ENCODE assay signal across 16 cellular contexts in genomic region chr3:18370672-18371071, GRCh38. TPM values are rescaled to one million over a fixed set of nuclear protein-coding genes. Genes with fewer than 3 reads are reported as not detected.
A peak's percentile ranks its signal among the peaks of the same experiment; 100 is the strongest.
DNase-seq lines count a peak whose midpoint lies in the region; ATAC-seq and TF ChIP-seq lines count a peak whose summit lies in the region.
"Had no signal": no experiment of that assay in that cellular context is flagged by ENCODE, and none has a peak within 500 bp of the region (broad histone marks: within the 10 kb centered on the region; RNA-seq: fewer than 3 reads in every experiment).

No MANE protein-coding gene starts in this region.

- H3K27me3 Mint-ChIP-seq in T-helper 2 cell treated with Interferon-gamma antibody and Interleukin-4, amounts not matched to agents 5 μg/mL and 100 μg/mL, for 36 hours (ENCODE audit: low read depth) = no peaks in the 10 kb centered on the region
- no peaks in the 10 kb centered on the region for H3K27me3 Mint-ChIP-seq in activated CD4-positive, alpha-beta memory T cell treated with anti-CD3 and anti-CD28 coated beads for 36 hours
- H3K27me3 Mint-ChIP-seq: stimulated activated naive B cell treated with anti-CD40 and anti-IgM and Interleukin-4, amounts not matched to agents 10 μg/mL and 1 μg/mL and 100 μg/mL, for 72 hours had no signal

- no peak for TF ChIP-seq CTCF in GM10248 (IDR thresholded peaks at IDR 0.05; ENCODE audit: control extremely low read depth, extremely low read depth, low read depth, missing control alignments)

- H3K4me1 Mint-ChIP-seq in T-helper 2 cell treated with Interferon-gamma antibody and Interleukin-4, amounts not matched to agents 5 μg/mL and 100 μg/mL, for 36 hours (ENCODE audit: low read depth) = peaks cover 79% of the 10 kb centered on the region
- H3K4me1 Mint-ChIP-seq in activated CD4-positive, alpha-beta memory T cell treated with anti-CD3 and anti-CD28 coated beads for 36 hours (ENCODE audit: low read depth) = peaks cover 63% of the 10 kb centered on the region

- no peaks in the 10 kb centered on the region for H3K9me3 Mint-ChIP-seq in T-helper 2 cell treated with Interferon-gamma antibody and Interleukin-4, amounts not matched to agents 5 μg/mL and 100 μg/mL, for 36 hours
- no peaks in the 10 kb centered on the region for H3K9me3 Mint-ChIP-seq in activated CD4-positive, alpha-beta memory T cell treated with anti-CD3 and anti-CD28 coated beads for 36 hours
- H3K9me3 Mint-ChIP-seq: stimulated activated naive B cell treated with anti-CD40 and anti-IgM and Interleukin-4, amounts not matched to agents 10 μg/mL and 1 μg/mL and 100 μg/mL, for 72 hours had no signal

- CTCF ChIA-PET in activated CD4-positive, alpha-beta memory T cell treated with anti-CD3 and anti-CD28 coated beads for 36 hours (lab: Charles Lee) = no interaction called here
- CTCF ChIA-PET in GM10248 (lab: Yijun Ruan, JAX) = interaction anchor here (2.1 kb wide), 1 partner anchor 11 kb away, joined by 5 read pairs; no protein-coding TSS in a partner anchor

- POLR2A ChIA-PET in activated CD4-positive, alpha-beta memory T cell treated with anti-CD3 and anti-CD28 coated beads for 36 hours (lab: Charles Lee) = no interaction called here
- POLR2A ChIA-PET in GM10248 (lab: Yijun Ruan, JAX) = no interaction called here

- intact Hi-C loops in activated CD4-positive, alpha-beta memory T cell treated with anti-CD3 and anti-CD28 coated beads for 36 hours (cut with micrococcal nuclease) = no loop called here

- peaks cover 81% of the 10 kb centered on the region for H3K36me3 Mint-ChIP-seq in T-helper 2 cell treated with Interferon-gamma antibody and Interleukin-4, amounts not matched to agents 5 μg/mL and 100 μg/mL, for 36 hours (ENCODE audit: low read depth)
- peaks cover 84% of the 10 kb centered on the region for H3K36me3 Mint-ChIP-seq in activated CD4-positive, alpha-beta memory T cell treated with anti-CD3 and anti-CD28 coated beads for 36 hours

- DNase-seq in T-helper 2 cell treated with Interferon-gamma antibody and Interleukin-4, amounts not matched to agents 5 μg/mL and 100 μg/mL, for 36 hours (ENCODE audit: low spot score) = no peak
- DNase-seq in T-helper 2 cell = no peak
- peak; percentile 81 for DNase-seq in Jurkat, Clone E6-1 (ENCODE audit: low read depth, low spot score)
- DNase-seq in activated CD4-positive, alpha-beta memory T cell treated with anti-CD3 and anti-CD28 coated beads for 36 hours = no peak
- DNase-seq in pons (ENCODE audit: low spot score) = peak; percentile 46
- DNase-seq in HuH-7 (ENCODE audit: low spot score) = no peak
- DNase-seq in GM10248 (ENCODE audit: extremely low spot score) = no peak
- DNase-seq: effector CD4-positive, alpha-beta T cell; GOT3; NCI-H2029; pancreas; Right ventricle myocardium superior; spleen; stimulated activated naive B cell treated with anti-CD40 and anti-IgM and Interleukin-4, amounts not matched to agents 10 μg/mL and 1 μg/mL and 100 μg/mL, for 72 hours had no signal

- H3K4me3 Mint-ChIP-seq in T-helper 2 cell treated with Interferon-gamma antibody and Interleukin-4, amounts not matched to agents 5 μg/mL and 100 μg/mL, for 36 hours = peak overlapping the region; percentile 71
- no peak overlapping the region for H3K4me3 Mint-ChIP-seq in activated CD4-positive, alpha-beta memory T cell treated with anti-CD3 and anti-CD28 coated beads for 36 hours
- H3K4me3 Mint-ChIP-seq: stimulated activated naive B cell treated with anti-CD40 and anti-IgM and Interleukin-4, amounts not matched to agents 10 μg/mL and 1 μg/mL and 100 μg/mL, for 72 hours had no signal

- no peak for ATAC-seq in GM21381 (IDR thresholded peaks at IDR 0.05; ENCODE audit: unreplicated experiment)
- ATAC-seq: GM12878; stimulated activated naive B cell treated with anti-CD40 and anti-IgM and Interleukin-4, amounts not matched to agents 10 μg/mL and 1 μg/mL and 100 μg/mL, for 72 hours had no signal

- H3K4me3 ChIP-seq in Jurkat, Clone E6-1 (ENCODE audit: low read length) = peak overlapping the region; percentile 38
- H3K4me3 ChIP-seq: GM12878, spleen had no signal

- H3K27ac Mint-ChIP-seq in T-helper 2 cell treated with Interferon-gamma antibody and Interleukin-4, amounts not matched to agents 5 μg/mL and 100 μg/mL, for 36 hours = peak overlapping the region; percentile 64
- H3K27ac Mint-ChIP-seq in activated CD4-positive, alpha-beta memory T cell treated with anti-CD3 and anti-CD28 coated beads for 36 hours = peak overlapping the region; percentile 33
- H3K27ac Mint-ChIP-seq: stimulated activated naive B cell treated with anti-CD40 and anti-IgM and Interleukin-4, amounts not matched to agents 10 μg/mL and 1 μg/mL and 100 μg/mL, for 72 hours had no signal

RNA-seq across cellular contexts. Expression of gene SATB1, which starts 54.5 kb away (rescaled TPM):
- 87.9 TPM for polyA plus RNA-seq in Jurkat, Clone E6-1 (2012; ENCODE audit: insufficient read depth, insufficient read length)
- total RNA-seq in activated CD4-positive, alpha-beta memory T cell treated with anti-CD3 and anti-CD28 coated beads for 36 hours = 100 to 1,000 TPM; 546 to 561 TPM

Comparison
In these comparisons a context has a peak if more than half of its experiments do, and no peak if none do; other contexts are left out.
1. DNase-seq: peak in Jurkat, Clone E6-1 (single experiment) and pons (single experiment); none in T-helper 2 cell treated with Interferon-gamma antibody and Interleukin-4, amounts not matched to agents 5 μg/mL and 100 μg/mL, for 36 hours (single experiment), T-helper 2 cell (0 of 5), activated CD4-positive, alpha-beta memory T cell treated with anti-CD3 and anti-CD28 coated beads for 36 hours (single experiment), HuH-7 (single experiment) and GM10248 (single experiment).